Comparison of ENCODE assay signal across 19 cellular contexts in genomic region chr4:154004028-154004427, GRCh38.
DNase-seq lines count a peak whose midpoint lies in the region; ATAC-seq and TF ChIP-seq lines count a peak whose summit lies in the region.
"Had no signal": no experiment of that assay in that cellular context is flagged by ENCODE, and none has a peak within 500 bp of the region (broad histone marks: within the 10 kb centered on the region; RNA-seq: fewer than 3 reads in every experiment).

No MANE protein-coding gene starts in this region.

- H3K4me3 ChIP-seq in choroid plexus epithelial cell (ENCODE audit: low read depth, low read length) (no peak overlapping the region), neural progenitor cell (no peak overlapping the region), tibial nerve (no peak overlapping the region)
- no peak overlapping the region for H3K4me3 ChIP-seq in CD8-positive, alpha-beta T cell (ENCODE audit: low read depth, low read length)
- H3K4me3 ChIP-seq: PC-9, SJSA1 had no signal

- CTCF ChIA-PET in CD8-positive, alpha-beta T cell (lab: Charles Lee) = no interaction called here

- no peak overlapping the region for H3K4me2 ChIP-seq in neural progenitor cell
- H3K4me2 ChIP-seq: PC-9 had no signal

- H3K36me3 Mint-ChIP-seq in HFFc6 (ENCODE audit: low read depth) (no peaks in the 10 kb centered on the region), neural progenitor cell (peaks cover 6% of the 10 kb centered on the region)
- H3K36me3 Mint-ChIP-seq in CD8-positive, alpha-beta T cell = no peaks in the 10 kb centered on the region
- H3K36me3 Mint-ChIP-seq: naive thymus-derived CD8-positive, alpha-beta T cell; stimulated activated naive B cell treated with anti-CD40 and anti-IgM and Interleukin-4, amounts not matched to agents 10 μg/mL and 1 μg/mL and 100 μg/mL, for 72 hours had no signal

- H3K27me3 Mint-ChIP-seq in HFFc6 (ENCODE audit: insufficient read depth) (no peaks in the 10 kb centered on the region), neural progenitor cell (ENCODE audit: insufficient read depth, low read depth) (no peaks in the 10 kb centered on the region)
- H3K27me3 Mint-ChIP-seq in CD8-positive, alpha-beta T cell (ENCODE audit: low read depth) = peaks cover 9% of the 10 kb centered on the region

- ATAC-seq in CD8-positive, alpha-beta T cell = no peak
- ATAC-seq: activated T-helper 17 cell treated with anti-CD3 and anti-CD28 coated beads, Interleukin-2, amount 50 U/mL, for 72 hours; effector memory CD8-positive, alpha-beta T cell; naive thymus-derived CD8-positive, alpha-beta T cell had no signal

- POLR2A ChIA-PET in CD8-positive, alpha-beta T cell (lab: Charles Lee) = no interaction called here

- no peak overlapping the region for H2AFZ ChIP-seq in neural progenitor cell (replicated peaks)
- H2AFZ ChIP-seq: PC-9 had no signal

- H3K79me2 ChIP-seq in neural progenitor cell (ENCODE audit: low read depth) = no peaks in the 10 kb centered on the region

- H3K4me3 Mint-ChIP-seq in HFFc6 (no peak overlapping the region), neural progenitor cell (no peak overlapping the region)
- no peak overlapping the region for H3K4me3 Mint-ChIP-seq in CD8-positive, alpha-beta T cell
- H3K4me3 Mint-ChIP-seq: activated T-helper 17 cell treated with anti-CD3 and anti-CD28 coated beads, Interleukin-2, amount 50 U/mL, for 72 hours; central memory CD8-positive, alpha-beta T cell; effector memory CD8-positive, alpha-beta T cell; naive thymus-derived CD8-positive, alpha-beta T cell; stimulated activated naive B cell treated with anti-CD40 and anti-IgM and Interleukin-4, amounts not matched to agents 10 μg/mL and 1 μg/mL and 100 μg/mL, for 72 hours had no signal

- H3K9me3 Mint-ChIP-seq in HFFc6 (peaks cover 23% of the 10 kb centered on the region), neural progenitor cell (peaks cover 10% of the 10 kb centered on the region)
- H3K9me3 Mint-ChIP-seq in CD8-positive, alpha-beta T cell = no peaks in the 10 kb centered on the region
- H3K9me3 Mint-ChIP-seq: activated T-helper 17 cell treated with anti-CD3 and anti-CD28 coated beads, Interleukin-2, amount 50 U/mL, for 72 hours; central memory CD8-positive, alpha-beta T cell; effector memory CD8-positive, alpha-beta T cell had no signal

- no peak overlapping the region for H3K27ac ChIP-seq in neural progenitor cell
- peak overlapping the region; percentile 2 to 86 (median 74) for H3K27ac ChIP-seq in tibial nerve
- H3K27ac ChIP-seq in CD8-positive, alpha-beta T cell (ENCODE audit: low read depth, low read length) = no peak overlapping the region
- H3K27ac ChIP-seq: PC-9, SJSA1 had no signal

- no peaks in the 10 kb centered on the region for H3F3A ChIP-seq in neural progenitor cell (ENCODE audit: low read depth)

- H3K4me1 Mint-ChIP-seq in HFFc6 (ENCODE audit: low read depth) (no peaks in the 10 kb centered on the region; the same call in 1 of the 2 replicates), neural progenitor cell (peaks cover 2% of the 10 kb centered on the region)
- no peaks in the 10 kb centered on the region for H3K4me1 Mint-ChIP-seq in CD8-positive, alpha-beta T cell (ENCODE audit: low read depth)
- H3K4me1 Mint-ChIP-seq: activated T-helper 17 cell treated with anti-CD3 and anti-CD28 coated beads, Interleukin-2, amount 50 U/mL, for 72 hours; central memory CD8-positive, alpha-beta T cell; naive thymus-derived CD8-positive, alpha-beta T cell; stimulated activated naive B cell treated with anti-CD40 and anti-IgM and Interleukin-4, amounts not matched to agents 10 μg/mL and 1 μg/mL and 100 μg/mL, for 72 hours had no signal

- DNase-seq in HFFc6 (no peak), choroid plexus epithelial cell (ENCODE audit: low read depth) (peak; percentile 30), neural progenitor cell (ENCODE audit: low spot score) (no peak), tibial nerve (ENCODE audit: low spot score in 2 of 2) (no peak), NCI-H2081 treated with DMSO at 0.1 percent for 48 hours (lab: John Stamatoyannopoulos, UW) (no peak)
- no peak for DNase-seq in effector CD4-positive, alpha-beta T cell
- DNase-seq in CD8-positive, alpha-beta T cell = no peak
- DNase-seq: activated CD4-positive, CD25-positive, alpha-beta regulatory T cell; effector memory CD8-positive, alpha-beta T cell; hypothalamus; naive thymus-derived CD8-positive, alpha-beta T cell; NCI-H1436; PC-9; retina; stimulated activated CD4-positive, alpha-beta T cell treated with anti-CD3 and anti-CD28 coated beads, Interleukin-15, amount 100 ng/mL, for 24 hours; stimulated activated naive B cell treated with anti-CD40 and anti-IgM and Interleukin-4, amounts not matched to agents 10 μg/mL and 1 μg/mL and 100 μg/mL, for 72 hours had no signal

- intact Hi-C loops in CD8-positive, alpha-beta T cell (cut with DNase I, micrococcal nuclease) = no loop called here

- H3K4me1 ChIP-seq in neural progenitor cell = no peaks in the 10 kb centered on the region
- H3K4me1 ChIP-seq in tibial nerve = peaks cover 0 to 18% (median 1%) of the 10 kb centered on the region in 4 donors
- H3K4me1 ChIP-seq in CD8-positive, alpha-beta T cell (ENCODE audit: insufficient read depth, low read length) = no peaks in the 10 kb centered on the region
- H3K4me1 ChIP-seq: SJSA1 had no signal

- H3K27ac Mint-ChIP-seq in HFFc6 = peak overlapping the region; percentile 62; the same call in 1 of the 2 replicates
- peak overlapping the region; percentile 44 for H3K27ac Mint-ChIP-seq in neural progenitor cell
- H3K27ac Mint-ChIP-seq in CD8-positive, alpha-beta T cell = no peak overlapping the region
- H3K27ac Mint-ChIP-seq: activated T-helper 17 cell treated with anti-CD3 and anti-CD28 coated beads, Interleukin-2, amount 50 U/mL, for 72 hours; effector memory CD8-positive, alpha-beta T cell; naive thymus-derived CD8-positive, alpha-beta T cell; stimulated activated naive B cell treated with anti-CD40 and anti-IgM and Interleukin-4, amounts not matched to agents 10 μg/mL and 1 μg/mL and 100 μg/mL, for 72 hours had no signal

- H3K27me3 ChIP-seq in neural progenitor cell = no peaks in the 10 kb centered on the region
- no peaks in the 10 kb centered on the region for H3K27me3 ChIP-seq in tibial nerve
- no peaks in the 10 kb centered on the region for H3K27me3 ChIP-seq in CD8-positive, alpha-beta T cell (ENCODE audit: insufficient read depth, low read length)
- H3K27me3 ChIP-seq: SJSA1 had no signal

- no peak for TF ChIP-seq EP300 in tibial nerve (IDR thresholded peaks at IDR 0.05)

- H3K36me3 ChIP-seq in neural progenitor cell (no peaks in the 10 kb centered on the region), tibial nerve (no peaks in the 10 kb centered on the region)
- H3K36me3 ChIP-seq in CD8-positive, alpha-beta T cell (ENCODE audit: insufficient read depth, low read length) = no peaks in the 10 kb centered on the region
- H3K36me3 ChIP-seq: SJSA1 had no signal

- H4K20me1 ChIP-seq in neural progenitor cell (ENCODE audit: low read depth) = no peaks in the 10 kb centered on the region

- WGBS in tibial nerve, 2 donors = 74 to 83% methylated on average over 5 of the region's 5 CpGs

- no peak overlapping the region for H3K9ac ChIP-seq in neural progenitor cell

- TF ChIP-seq CTCF in HFFc6 (IDR thresholded peaks at IDR 0.05) (no peak), choroid plexus epithelial cell (conservative IDR thresholded peaks at IDR 0.05; ENCODE audit: low read depth, low read length) (no peak), neural progenitor cell (IDR thresholded peaks at IDR 0.05) (no peak), tibial nerve (IDR thresholded peaks at IDR 0.05) (no peak)
- TF ChIP-seq CTCF in CD8-positive, alpha-beta T cell (IDR thresholded peaks at IDR 0.05) = no peak

- no peaks in the 10 kb centered on the region for H3K9me3 ChIP-seq in neural progenitor cell (ENCODE audit: low read depth)
- H3K9me3 ChIP-seq in tibial nerve = no peaks in the 10 kb centered on the region
- H3K9me3 ChIP-seq in CD8-positive, alpha-beta T cell (ENCODE audit: low read length) = no peaks in the 10 kb centered on the region
- H3K9me3 ChIP-seq: SJSA1 had no signal

- TF ChIP-seq POLR2A in tibial nerve (IDR thresholded peaks at IDR 0.05) = no peak

Comparison
In these comparisons a context has a peak if more than half of its experiments do, and no peak if none do; other contexts are left out.
1. H3K27ac ChIP-seq: peak in tibial nerve (4 of 4); none in neural progenitor cell (single experiment) and CD8-positive, alpha-beta T cell (single experiment).